1 cellular context compared by ENCODE assay signal in the genomic region with DNA sequence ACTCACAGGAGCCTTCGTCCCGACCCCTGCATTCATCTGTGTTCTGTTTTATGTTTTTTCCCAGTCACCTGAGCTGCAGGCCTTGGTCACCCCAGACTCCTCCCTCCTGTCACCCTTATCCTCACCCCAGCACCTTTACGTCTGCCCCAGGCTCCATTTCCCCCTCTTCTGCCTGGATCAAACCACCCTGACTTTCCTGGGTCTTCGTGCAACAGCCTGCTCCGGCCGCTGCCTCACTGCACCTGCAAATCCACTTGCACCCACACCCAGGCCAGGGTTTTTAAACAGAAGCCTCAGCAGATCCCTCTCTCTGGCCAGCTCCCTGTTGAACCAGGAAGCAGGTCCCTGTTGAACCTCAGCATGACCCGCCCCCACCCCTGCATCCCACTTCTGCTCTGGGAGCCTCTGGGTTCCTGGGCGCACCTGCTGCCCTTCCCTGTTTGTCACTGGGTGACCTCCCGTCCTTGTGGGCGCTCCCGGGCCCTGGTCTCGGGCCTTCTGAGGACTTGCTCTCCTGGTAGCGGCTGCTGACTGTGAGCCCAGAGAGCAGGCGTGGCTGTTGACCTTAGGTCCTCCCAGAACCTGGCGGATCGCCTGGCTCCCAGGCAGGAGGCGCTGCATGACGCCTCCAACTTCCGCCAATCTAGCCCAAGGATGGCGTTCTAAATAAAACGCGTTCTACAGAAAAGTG.
A peak's percentile ranks its signal among the peaks of the same experiment; 100 is the strongest.
TF ChIP-seq lines count a peak whose summit lies in the region.

No MANE protein-coding gene starts in this region.

TF ChIP-seq in K562, 482 proteins besides CTCF, POLR2A, EP300 and RAD21 (continued from another document):
- TF ChIP-seq, protein P1, sequence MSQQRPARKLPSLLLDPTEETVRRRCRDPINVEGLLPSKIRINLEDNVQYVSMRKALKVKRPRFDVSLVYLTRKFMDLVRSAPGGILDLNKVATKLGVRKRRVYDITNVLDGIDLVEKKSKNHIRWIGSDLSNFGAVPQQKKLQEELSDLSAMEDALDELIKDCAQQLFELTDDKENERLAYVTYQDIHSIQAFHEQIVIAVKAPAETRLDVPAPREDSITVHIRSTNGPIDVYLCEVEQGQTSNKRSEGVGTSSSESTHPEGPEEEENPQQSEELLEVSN (IDR thresholded peaks at IDR 0.05; ENCODE audit: borderline replicate concordance in 1 of 2, extremely low read depth in 1 of 2, insufficient read depth in 1 of 2, insufficient read length in 1 of 2, low read depth in 1 of 2, low read length in 1 of 2, poor library complexity in 1 of 2, severe bottlenecking in 1 of 2) = peak in 1 of 2 experiments; percentile 34
- TF ChIP-seq ZNF77 (CRISPR knock-in tag; IDR thresholded peaks at IDR 0.05) (no peak), RB1 (IDR thresholded peaks at IDR 0.05; ENCODE audit: low read depth) (no peak), HNRNPUL1 (IDR thresholded peaks at IDR 0.05; ENCODE audit: low read length) (no peak), ZNF133 (CRISPR knock-in tag; IDR thresholded peaks at IDR 0.05) (no peak), RBFOX2 (IDR thresholded peaks at IDR 0.05; ENCODE audit: low read depth, low read length) (peak; percentile 56; the same call in 1 of the 2 replicates), C11orf30 (IDR thresholded peaks at IDR 0.05; ENCODE audit: low read depth) (no peak), PYGO2 (tag; IDR thresholded peaks at IDR 0.05) (no peak), ZNF12 (CRISPR knock-in tag; IDR thresholded peaks at IDR 0.05) (no peak), EWSR1 (IDR thresholded peaks at IDR 0.05; ENCODE audit: borderline replicate concordance, low read depth, partially characterized antibody) (no peak), MYC (IDR thresholded peaks at IDR 0.05; ENCODE audit: low read depth, low read length) (peak; percentile 32; the same call in 1 of the 2 replicates), MYC (CRISPR knock-in tag; IDR thresholded peaks at IDR 0.05; ENCODE audit: borderline replicate concordance, low read depth) (no peak), LEF1 (IDR thresholded peaks at IDR 0.05) (no peak), ZNF124 (CRISPR knock-in tag; IDR thresholded peaks at IDR 0.05) (no peak), UBTF (IDR thresholded peaks at IDR 0.05; ENCODE audit: borderline replicate concordance in 1 of 2, low read depth in 2 of 2, low read length in 2 of 2) (peak in 1 of 2 experiments; percentile 48; a peak in 1 of 4 replicates)
- TF ChIP-seq, protein P2, sequence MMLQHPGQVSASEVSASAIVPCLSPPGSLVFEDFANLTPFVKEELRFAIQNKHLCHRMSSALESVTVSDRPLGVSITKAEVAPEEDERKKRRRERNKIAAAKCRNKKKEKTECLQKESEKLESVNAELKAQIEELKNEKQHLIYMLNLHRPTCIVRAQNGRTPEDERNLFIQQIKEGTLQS (IDR thresholded peaks at IDR 0.05) = no peak
- TF ChIP-seq, protein P2 (CRISPR knock-in tag; conservative IDR thresholded peaks at IDR 0.05) = no peak
- TF ChIP-seq, protein P3, sequence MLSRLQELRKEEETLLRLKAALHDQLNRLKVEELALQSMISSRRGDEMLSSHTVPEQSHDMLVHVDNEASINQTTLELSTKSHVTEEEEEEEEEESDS (CRISPR knock-in tag; IDR thresholded peaks at IDR 0.05) = no peak
